In the genomic region with DNA sequence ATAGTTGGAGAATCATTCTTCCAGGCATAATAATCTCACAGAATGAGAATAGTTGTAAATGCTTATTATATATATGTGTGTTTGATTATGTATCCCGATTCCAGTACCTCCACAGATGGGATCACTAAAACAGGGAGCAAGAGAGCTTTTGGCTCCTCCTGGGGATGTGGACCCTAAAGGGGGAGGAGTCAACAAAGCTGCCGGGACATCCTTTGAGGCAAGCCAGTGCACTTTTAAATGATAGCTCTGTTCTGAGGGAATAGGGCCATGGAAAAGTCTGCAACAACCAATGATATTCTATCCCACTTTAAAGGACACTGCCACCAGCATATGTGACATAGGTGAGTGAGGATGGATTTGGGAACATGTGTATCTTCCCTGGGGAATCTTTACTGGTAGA, we compare ENCODE assay signal across 1 cellular context.
TF ChIP-seq lines count a peak whose summit lies in the region.

No MANE protein-coding gene starts in this region.

TF ChIP-seq in GM23338, 12 proteins besides CTCF, POLR2A, EP300 and RAD21 (continued from another document):
- TF ChIP-seq, protein P1, sequence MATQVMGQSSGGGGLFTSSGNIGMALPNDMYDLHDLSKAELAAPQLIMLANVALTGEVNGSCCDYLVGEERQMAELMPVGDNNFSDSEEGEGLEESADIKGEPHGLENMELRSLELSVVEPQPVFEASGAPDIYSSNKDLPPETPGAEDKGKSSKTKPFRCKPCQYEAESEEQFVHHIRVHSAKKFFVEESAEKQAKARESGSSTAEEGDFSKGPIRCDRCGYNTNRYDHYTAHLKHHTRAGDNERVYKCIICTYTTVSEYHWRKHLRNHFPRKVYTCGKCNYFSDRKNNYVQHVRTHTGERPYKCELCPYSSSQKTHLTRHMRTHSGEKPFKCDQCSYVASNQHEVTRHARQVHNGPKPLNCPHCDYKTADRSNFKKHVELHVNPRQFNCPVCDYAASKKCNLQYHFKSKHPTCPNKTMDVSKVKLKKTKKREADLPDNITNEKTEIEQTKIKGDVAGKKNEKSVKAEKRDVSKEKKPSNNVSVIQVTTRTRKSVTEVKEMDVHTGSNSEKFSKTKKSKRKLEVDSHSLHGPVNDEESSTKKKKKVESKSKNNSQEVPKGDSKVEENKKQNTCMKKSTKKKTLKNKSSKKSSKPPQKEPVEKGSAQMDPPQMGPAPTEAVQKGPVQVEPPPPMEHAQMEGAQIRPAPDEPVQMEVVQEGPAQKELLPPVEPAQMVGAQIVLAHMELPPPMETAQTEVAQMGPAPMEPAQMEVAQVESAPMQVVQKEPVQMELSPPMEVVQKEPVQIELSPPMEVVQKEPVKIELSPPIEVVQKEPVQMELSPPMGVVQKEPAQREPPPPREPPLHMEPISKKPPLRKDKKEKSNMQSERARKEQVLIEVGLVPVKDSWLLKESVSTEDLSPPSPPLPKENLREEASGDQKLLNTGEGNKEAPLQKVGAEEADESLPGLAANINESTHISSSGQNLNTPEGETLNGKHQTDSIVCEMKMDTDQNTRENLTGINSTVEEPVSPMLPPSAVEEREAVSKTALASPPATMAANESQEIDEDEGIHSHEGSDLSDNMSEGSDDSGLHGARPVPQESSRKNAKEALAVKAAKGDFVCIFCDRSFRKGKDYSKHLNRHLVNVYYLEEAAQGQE (IDR thresholded peaks at IDR 0.05; ENCODE audit: unreplicated experiment): no peak
- TF ChIP-seq EZH2 (IDR thresholded peaks at IDR 0.05; ENCODE audit: low read depth, unreplicated experiment) (no peak), STAT1 (IDR thresholded peaks at IDR 0.05; ENCODE audit: unreplicated experiment) (no peak), NANOG (IDR thresholded peaks at IDR 0.05; ENCODE audit: borderline replicate concordance) (no peak), CREB1 (CRISPR knock-in tag; IDR thresholded peaks at IDR 0.05; ENCODE audit: low read depth) (no peak), EZH2phosphoT487 (IDR thresholded peaks at IDR 0.05; ENCODE audit: unreplicated experiment) (no peak), JUNB (IDR thresholded peaks at IDR 0.05; ENCODE audit: unreplicated experiment) (no peak), POLR2AphosphoS5 (IDR thresholded peaks at IDR 0.05; ENCODE audit: low read depth) (no peak)
- TF ChIP-seq, protein P2, sequence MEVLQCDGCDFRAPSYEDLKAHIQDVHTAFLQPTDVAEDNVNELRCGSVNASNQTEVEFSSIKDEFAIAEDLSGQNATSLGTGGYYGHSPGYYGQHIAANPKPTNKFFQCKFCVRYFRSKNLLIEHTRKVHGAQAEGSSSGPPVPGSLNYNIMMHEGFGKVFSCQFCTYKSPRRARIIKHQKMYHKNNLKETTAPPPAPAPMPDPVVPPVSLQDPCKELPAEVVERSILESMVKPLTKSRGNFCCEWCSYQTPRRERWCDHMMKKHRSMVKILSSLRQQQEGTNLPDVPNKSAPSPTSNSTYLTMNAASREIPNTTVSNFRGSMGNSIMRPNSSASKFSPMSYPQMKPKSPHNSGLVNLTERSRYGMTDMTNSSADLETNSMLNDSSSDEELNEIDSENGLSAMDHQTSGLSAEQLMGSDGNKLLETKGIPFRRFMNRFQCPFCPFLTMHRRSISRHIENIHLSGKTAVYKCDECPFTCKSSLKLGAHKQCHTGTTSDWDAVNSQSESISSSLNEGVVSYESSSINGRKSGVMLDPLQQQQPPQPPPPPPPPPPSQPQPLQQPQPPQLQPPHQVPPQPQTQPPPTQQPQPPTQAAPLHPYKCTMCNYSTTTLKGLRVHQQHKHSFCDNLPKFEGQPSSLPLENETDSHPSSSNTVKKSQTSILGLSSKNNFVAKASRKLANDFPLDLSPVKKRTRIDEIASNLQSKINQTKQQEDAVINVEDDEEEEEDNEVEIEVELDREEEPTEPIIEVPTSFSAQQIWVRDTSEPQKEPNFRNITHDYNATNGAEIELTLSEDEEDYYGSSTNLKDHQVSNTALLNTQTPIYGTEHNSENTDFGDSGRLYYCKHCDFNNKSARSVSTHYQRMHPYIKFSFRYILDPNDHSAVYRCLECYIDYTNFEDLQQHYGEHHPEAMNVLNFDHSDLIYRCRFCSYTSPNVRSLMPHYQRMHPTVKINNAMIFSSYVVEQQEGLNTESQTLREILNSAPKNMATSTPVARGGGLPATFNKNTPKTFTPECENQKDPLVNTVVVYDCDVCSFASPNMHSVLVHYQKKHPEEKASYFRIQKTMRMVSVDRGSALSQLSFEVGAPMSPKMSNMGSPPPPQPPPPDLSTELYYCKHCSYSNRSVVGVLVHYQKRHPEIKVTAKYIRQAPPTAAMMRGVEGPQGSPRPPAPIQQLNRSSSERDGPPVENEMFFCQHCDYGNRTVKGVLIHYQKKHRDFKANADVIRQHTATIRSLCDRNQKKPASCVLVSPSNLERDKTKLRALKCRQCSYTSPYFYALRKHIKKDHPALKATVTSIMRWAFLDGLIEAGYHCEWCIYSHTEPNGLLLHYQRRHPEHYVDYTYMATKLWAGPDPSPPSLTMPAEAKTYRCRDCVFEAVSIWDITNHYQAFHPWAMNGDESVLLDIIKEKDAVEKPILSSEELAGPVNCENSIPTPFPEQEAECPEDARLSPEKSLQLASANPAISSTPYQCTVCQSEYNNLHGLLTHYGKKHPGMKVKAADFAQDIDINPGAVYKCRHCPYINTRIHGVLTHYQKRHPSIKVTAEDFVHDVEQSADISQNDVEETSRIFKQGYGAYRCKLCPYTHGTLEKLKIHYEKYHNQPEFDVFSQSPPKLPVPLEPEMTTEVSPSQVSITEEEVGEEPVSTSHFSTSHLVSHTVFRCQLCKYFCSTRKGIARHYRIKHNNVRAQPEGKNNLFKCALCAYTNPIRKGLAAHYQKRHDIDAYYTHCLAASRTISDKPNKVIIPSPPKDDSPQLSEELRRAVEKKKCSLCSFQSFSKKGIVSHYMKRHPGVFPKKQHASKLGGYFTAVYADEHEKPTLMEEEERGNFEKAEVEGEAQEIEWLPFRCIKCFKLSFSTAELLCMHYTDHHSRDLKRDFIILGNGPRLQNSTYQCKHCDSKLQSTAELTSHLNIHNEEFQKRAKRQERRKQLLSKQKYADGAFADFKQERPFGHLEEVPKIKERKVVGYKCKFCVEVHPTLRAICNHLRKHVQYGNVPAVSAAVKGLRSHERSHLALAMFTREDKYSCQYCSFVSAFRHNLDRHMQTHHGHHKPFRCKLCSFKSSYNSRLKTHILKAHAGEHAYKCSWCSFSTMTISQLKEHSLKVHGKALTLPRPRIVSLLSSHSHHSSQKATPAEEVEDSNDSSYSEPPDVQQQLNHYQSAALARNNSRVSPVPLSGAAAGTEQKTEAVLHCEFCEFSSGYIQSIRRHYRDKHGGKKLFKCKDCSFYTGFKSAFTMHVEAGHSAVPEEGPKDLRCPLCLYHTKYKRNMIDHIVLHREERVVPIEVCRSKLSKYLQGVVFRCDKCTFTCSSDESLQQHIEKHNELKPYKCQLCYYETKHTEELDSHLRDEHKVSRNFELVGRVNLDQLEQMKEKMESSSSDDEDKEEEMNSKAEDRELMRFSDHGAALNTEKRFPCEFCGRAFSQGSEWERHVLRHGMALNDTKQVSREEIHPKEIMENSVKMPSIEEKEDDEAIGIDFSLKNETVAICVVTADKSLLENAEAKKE (CRISPR knock-in tag; IDR thresholded peaks at IDR 0.05): no peak
